Comparison of ENCODE assay signal across 12 cellular contexts in the genomic region with DNA sequence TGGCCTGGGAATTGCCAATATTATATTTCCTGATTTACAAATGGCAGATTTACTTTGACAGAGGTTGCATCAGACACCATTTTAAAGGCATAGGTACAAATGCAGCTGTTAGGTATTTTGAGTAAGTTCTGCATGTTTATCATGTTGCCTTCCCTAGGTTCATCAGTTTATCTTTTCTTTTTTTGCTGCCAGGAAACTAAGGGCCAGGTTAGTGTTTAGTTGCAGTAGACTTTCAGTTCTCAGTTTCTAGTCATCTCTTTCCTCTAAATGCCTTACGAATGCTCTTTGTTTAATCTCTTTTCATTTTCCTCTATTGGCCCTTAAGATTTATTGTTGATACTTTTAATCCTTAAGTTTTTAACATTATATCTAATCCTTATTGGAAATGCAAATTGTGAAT.
DNase-seq lines count a peak whose midpoint lies in the region; ATAC-seq and TF ChIP-seq lines count a peak whose summit lies in the region.
"Had no signal": no experiment of that assay in that cellular context is flagged by ENCODE, and none has a peak within 500 bp of the region (broad histone marks: within the 10 kb centered on the region; RNA-seq: fewer than 3 reads in every experiment).

No MANE protein-coding gene starts in this region.

- no peak overlapping the region for H2AFZ ChIP-seq in SU-DHL-6 (ENCODE audit: low read depth, low read length, severe bottlenecking)

- H3K9ac ChIP-seq in SU-DHL-6 (ENCODE audit: low read length), result no peak overlapping the region

- H3K9me3 ChIP-seq in SU-DHL-6 (ENCODE audit: insufficient read depth, low read length), result no peaks in the 10 kb centered on the region

- TF ChIP-seq CTCF in SU-DHL-6 (IDR thresholded peaks at IDR 0.05; ENCODE audit: insufficient read depth, low read length, poor library complexity, severe bottlenecking), result no peak
- TF ChIP-seq CTCF in lower leg skin (IDR thresholded peaks at IDR 0.05), result no peak

- ATAC-seq in GM18907 (IDR thresholded peaks at IDR 0.05; ENCODE audit: unreplicated experiment) (peak; percentile 97), GM21526 (IDR thresholded peaks at IDR 0.05; ENCODE audit: low FRiP score, unreplicated experiment) (peak; percentile 96), HG03060 (IDR thresholded peaks at IDR 0.05; ENCODE audit: low read depth, unreplicated experiment) (peak; percentile 62), Right ventricle myocardium inferior (no peak)

- H3K27ac ChIP-seq in SU-DHL-6 (ENCODE audit: low read depth, low read length), result peak overlapping the region; percentile 4; the same call in 1 of the 2 replicates
- H3K27ac ChIP-seq: VCaP had no signal

- H3K9me2 ChIP-seq in SU-DHL-6 (replicated peaks; ENCODE audit: insufficient read depth, low read length), result no peaks in the 10 kb centered on the region

- WGBS in lower leg skin, 2 donors, result 90 to 100% methylated on average over 1 of the region's 1 CpG

- no peaks in the 10 kb centered on the region for H3F3A ChIP-seq in SU-DHL-6 (ENCODE audit: insufficient read depth)

- H3K4me3 ChIP-seq in SU-DHL-6 (ENCODE audit: insufficient read depth, low read length, poor library complexity, severe bottlenecking) (no peak overlapping the region), lower leg skin (ENCODE audit: low read depth, poor library complexity, severe bottlenecking) (no peak overlapping the region)

- no peaks in the 10 kb centered on the region for H3K36me3 ChIP-seq in SU-DHL-6 (ENCODE audit: low read length)

- no peaks in the 10 kb centered on the region for H4K20me1 ChIP-seq in SU-DHL-6 (ENCODE audit: low read depth, low read length)

- H3K79me2 ChIP-seq in SU-DHL-6 (ENCODE audit: insufficient read depth, low read length), result no peaks in the 10 kb centered on the region; the same call in 1 of the 2 replicates

- intact Hi-C loops in Right ventricle myocardium inferior (cut with DNase I), result no loop called here
- intact Hi-C loops in lower leg skin (cut with DNase I; ENCODE audit: low total_unique reads), result no loop called here

- no peaks in the 10 kb centered on the region for H3K27me3 ChIP-seq in SU-DHL-6 (ENCODE audit: low read length)

- DNase-seq in Right ventricle myocardium inferior (ENCODE audit: missing footprints), result no peak
- no peak for DNase-seq in lower leg skin (ENCODE audit: low spot score in 2 of 2)
- no peak for DNase-seq in central memory CD4-positive, alpha-beta T cell
- DNase-seq: activated gamma-delta T cell treated with Interleukin-2 at 50 U/mL for 16 hours; kidney; NCI-H2081; stimulated activated naive CD4-positive, alpha-beta T cell had no signal

- no peak for TF ChIP-seq POLR2A in lower leg skin (IDR thresholded peaks at IDR 0.05)

- peak overlapping the region; percentile 28 for H3K4me2 ChIP-seq in SU-DHL-6 (ENCODE audit: low read depth, low read length, poor library complexity, severe bottlenecking)
